In genomic region chr21:37958493-37958892, GRCh38 we compare ENCODE assay signal across 8 cellular contexts. TPM values are rescaled to one million over a fixed set of nuclear protein-coding genes. Genes with fewer than 3 reads are reported as not detected.
"Had no signal": no experiment of that assay in that cellular context is flagged by ENCODE, and none has a peak within 500 bp of the region (broad histone marks: within the 10 kb centered on the region; RNA-seq: fewer than 3 reads in every experiment).

No MANE protein-coding gene starts in this region.

- H2AFZ ChIP-seq: GM23248 had no signal

- H3K4me3 ChIP-seq: GM23248, K562 had no signal

- H3K4me3 Mint-ChIP-seq: H9, HFFc6 had no signal

- H3K27ac Mint-ChIP-seq: H9, HFFc6 had no signal

- H3K4me2 ChIP-seq: KMS-11 had no signal

- H3K27ac ChIP-seq: GM23248, KMS-11 had no signal

- ATAC-seq: K562 had no signal

- DNase-seq: GM23248, H9, HCEC 1CT, HFFc6, IMR-90 had no signal

- H3K9me3 Mint-ChIP-seq: H9, HFFc6 had no signal

- H3K4me1 Mint-ChIP-seq: H9 had no signal

RNA-seq across cellular contexts. Expression of gene KCNJ6, which starts 42.2 kb away (rescaled TPM):
- total RNA-seq: GM23248, HFFc6, HT-29 had no signal
